Comparison of ENCODE assay signal across 8 cellular contexts in the genomic region with DNA sequence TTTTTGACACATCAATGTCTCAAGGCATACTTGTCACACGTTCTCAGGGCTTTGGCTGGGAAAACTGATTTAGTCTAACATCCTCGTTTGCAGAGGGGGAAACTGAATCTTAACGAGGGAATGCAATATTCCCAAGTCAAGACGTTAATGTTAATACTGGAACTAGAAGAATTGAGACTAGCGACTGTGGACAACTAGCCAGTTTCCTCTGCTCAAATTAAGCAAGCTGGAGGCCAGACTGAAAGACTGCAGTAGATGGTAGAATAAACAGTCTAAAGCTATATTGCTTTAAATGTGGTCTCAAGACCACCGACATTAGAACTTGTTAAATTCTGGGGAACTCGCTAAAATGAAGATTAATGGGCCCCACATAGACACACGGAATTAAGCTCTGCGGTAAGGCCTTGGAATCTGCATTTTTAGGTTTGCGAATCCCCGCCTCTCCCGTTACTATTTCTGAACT. TPM values are rescaled to one million over a fixed set of nuclear protein-coding genes. Genes with fewer than 3 reads are reported as not detected.
DNase-seq lines count a peak whose midpoint lies in the region; ATAC-seq and TF ChIP-seq lines count a peak whose summit lies in the region.

No MANE protein-coding gene starts in this region.

- H3K4me1 ChIP-seq in BLaER1 treated with 17β-estradiol and CSF1 and Interleukin-3, amounts not matched to agents 10 nM and 100 nM = peaks cover 22 to 44% (median 28%) of the 10 kb centered on the region in 10 experiments
- no peaks in the 10 kb centered on the region for H3K4me1 ChIP-seq in prostate gland (replicated peaks)

- TF ChIP-seq CTCF in fibroblast of the aortic adventitia (IDR thresholded peaks at IDR 0.05; ENCODE audit: insufficient read depth, low read length) (no peak), prostate gland (IDR thresholded peaks at IDR 0.05) (peak in 1 of 4 experiments; percentile 6)

- ATAC-seq in GM21786 (IDR thresholded peaks at IDR 0.05; ENCODE audit: unreplicated experiment) (peak; percentile 0), SK-N-SH treated with all-trans-retinoic acid at 6 μM for 48 hours (peak; percentile 19)

- H3K27ac ChIP-seq in BLaER1 treated with 17β-estradiol and CSF1 and Interleukin-3, amounts not matched to agents 10 nM and 100 nM = peak overlapping the region; percentile 87 to 97 (median 94)
- peak overlapping the region; percentile 88 to 93 for H3K27ac ChIP-seq in prostate gland

- H3K4me3 ChIP-seq in BLaER1 treated with 17β-estradiol and CSF1 and Interleukin-3, amounts not matched to agents 10 nM and 100 nM = peak overlapping the region; percentile 75 to 97 (median 86)
- H3K4me3 ChIP-seq in fibroblast of the aortic adventitia (ENCODE audit: low read depth, low read length) = peak overlapping the region; percentile 95
- H3K4me3 ChIP-seq in prostate gland = peak overlapping the region; percentile 58 to 72

- H3K4me2 ChIP-seq in BLaER1 treated with 17β-estradiol and CSF1 and Interleukin-3, amounts not matched to agents 10 nM and 100 nM = peak overlapping the region; percentile 78 to 97 (median 87)

- H3K9ac ChIP-seq in BLaER1 treated with 17β-estradiol and CSF1 and Interleukin-3, amounts not matched to agents 10 nM and 100 nM = peak overlapping the region; percentile 85 to 96 (median 91)

- peaks cover 0 to 42% (median 35%) of the 10 kb centered on the region in 11 experiments; a peak in 15 of 22 replicates for H4K20me1 ChIP-seq in BLaER1 treated with 17β-estradiol and CSF1 and Interleukin-3, amounts not matched to agents 10 nM and 100 nM

- H3K36me3 ChIP-seq in BLaER1 treated with 17β-estradiol and CSF1 and Interleukin-3, amounts not matched to agents 10 nM and 100 nM = peaks cover 16 to 34% (median 31%) of the 10 kb centered on the region in 11 experiments
- H3K36me3 ChIP-seq in prostate gland = no peaks in the 10 kb centered on the region

- no peaks in the 10 kb centered on the region for H3K9me3 ChIP-seq in BLaER1 treated with 17β-estradiol and CSF1 and Interleukin-3, amounts not matched to agents 10 nM and 100 nM (replicated peaks in 1 of 11)
- no peaks in the 10 kb centered on the region for H3K9me3 ChIP-seq in prostate gland

- no peak for TF ChIP-seq POLR2A in prostate gland (IDR thresholded peaks at IDR 0.05)

- H3K27me3 ChIP-seq in BLaER1 treated with 17β-estradiol and CSF1 and Interleukin-3, amounts not matched to agents 10 nM and 100 nM = no peaks in the 10 kb centered on the region
- H3K27me3 ChIP-seq in prostate gland (replicated peaks; ENCODE audit: insufficient read depth) = no peaks in the 10 kb centered on the region

- DNase-seq in fibroblast of the aortic adventitia (ENCODE audit: low read depth) (no peak), prostate gland (ENCODE audit: low spot score) (no peak), mesenteric fat pad (ENCODE audit: low spot score) (no peak), HPDE6-E6E7 (ENCODE audit: extremely low spot score) (no peak), SHP77 (lab: John Stamatoyannopoulos, UW) (no peak)

- intact Hi-C loops in prostate gland (cut with DNase I) = loop anchor here (10.0 kb wide), 1 partner anchor 50 kb away; a partner anchor contains a TSS

- WGBS in prostate gland = under 1% methylated on average over 12 of the region's 12 CpGs

TF ChIP-seq in SK-N-SH treated with all-trans-retinoic acid at 6 μM for 48 hours, 23 proteins besides CTCF, POLR2A, EP300 and RAD21:
- no peak for TF ChIP-seq TCF4 (CRISPR knock-in tag; IDR thresholded peaks at IDR 0.05; ENCODE audit: borderline replicate concordance)
- TF ChIP-seq ZFP3 (CRISPR knock-in tag; IDR thresholded peaks at IDR 0.05) = no peak

RNA-seq across cellular contexts. Expression of a gene that starts 0.6 kb away (rescaled TPM):
- total RNA-seq in fibroblast of the aortic adventitia (ENCODE audit: low replicate concordance) (24.9 and 43.7 TPM in 2 replicates), prostate gland (10 to 100 TPM; 21.0 to 24.4 TPM), mesenteric fat pad (27.9 TPM)

RNA-seq across cellular contexts. Expression of a gene that starts 49.8 kb away (rescaled TPM):
- 5.7 and 25.0 TPM in 2 replicates for total RNA-seq in fibroblast of the aortic adventitia (ENCODE audit: low replicate concordance)
- total RNA-seq in prostate gland = 10 to 100 TPM in 1 of 2 donors, 1 to 10 TPM in 1; 9.8 to 11.4 TPM
- 18.7 TPM for total RNA-seq in mesenteric fat pad
